In the genomic region with DNA sequence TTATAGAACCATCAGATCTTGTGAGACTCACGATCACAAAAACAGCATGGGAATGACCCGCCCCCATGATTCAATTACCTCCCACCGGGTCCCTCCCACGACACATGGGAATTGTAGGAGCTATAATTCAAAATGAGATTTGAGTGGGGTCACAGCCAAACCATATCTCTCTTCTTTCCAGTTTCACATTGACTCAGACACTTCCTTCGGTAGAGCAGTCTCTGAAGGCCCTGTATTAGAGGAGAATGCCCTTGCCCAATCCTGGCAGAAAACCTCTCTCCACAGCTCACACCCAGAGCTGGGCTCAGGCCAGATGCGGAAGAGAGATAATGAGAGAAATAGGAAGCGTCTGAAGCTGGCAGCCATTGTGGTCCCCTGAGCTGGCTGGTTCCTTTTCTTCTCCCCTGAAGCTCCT, we compare ENCODE assay signal across 9 cellular contexts.
DNase-seq lines count a peak whose midpoint lies in the region; ATAC-seq, FAIRE-seq and TF ChIP-seq lines count a peak whose summit lies in the region.
"Had no signal": no experiment of that assay in that cellular context is flagged by ENCODE, and none has a peak within 500 bp of the region (broad histone marks: within the 10 kb centered on the region; RNA-seq: fewer than 3 reads in every experiment).

No MANE protein-coding gene starts in this region.

- ATAC-seq in GM18520 (IDR thresholded peaks at IDR 0.05; ENCODE audit: unreplicated experiment) (peak; percentile 58), GM21576 (IDR thresholded peaks at IDR 0.05; ENCODE audit: unreplicated experiment) (peak; percentile 53), lower lobe of right lung (peak; percentile 64 to 84)
- ATAC-seq: HCT116 had no signal

- no peak for TF ChIP-seq CTCF in lower lobe of right lung (IDR thresholded peaks at IDR 0.05)

- H3K4me1 ChIP-seq in lower lobe of right lung: no peaks in the 10 kb centered on the region
- no peaks in the 10 kb centered on the region for H3K4me1 ChIP-seq in small intestine (ENCODE audit: control insufficient read depth in 2 of 2, insufficient read depth in 1 of 2, low read depth in 1 of 2, low read length in 1 of 2)

- no peaks in the 10 kb centered on the region for H3K27me3 ChIP-seq in lower lobe of right lung (ENCODE audit: low read depth)
- H3K27me3 ChIP-seq in small intestine (ENCODE audit: control insufficient read depth in 2 of 2, insufficient read depth in 2 of 2, low read length in 2 of 2): no peaks in the 10 kb centered on the region

- no peak overlapping the region for H3K4me3 ChIP-seq in lower lobe of right lung
- H3K4me3 ChIP-seq in small intestine (ENCODE audit: low read depth in 1 of 2, low read length in 2 of 2): no peak overlapping the region

- no peak overlapping the region for H3K27ac ChIP-seq in lower lobe of right lung
- no peak overlapping the region for H3K27ac ChIP-seq in small intestine (ENCODE audit: low read depth in 1 of 2, low read length in 1 of 2)

- FAIRE-seq in small intestine (lab: Jason Lieb, UNC): no peak

- H3K9me3 ChIP-seq in lower lobe of right lung (no peaks in the 10 kb centered on the region), small intestine (ENCODE audit: control insufficient read depth, low read depth) (no peaks in the 10 kb centered on the region)

- peak; percentile 96 for DNase-seq in Kasumi-1 (lab: John Stamatoyannopoulos, UW)
- DNase-seq in lower lobe of right lung: peak; percentile 64
- no peak for DNase-seq in EL
- DNase-seq in small intestine: no peak
- DNase-seq in NCI-H2196 treated with DMSO at 0.1 percent for 48 hours (lab: John Stamatoyannopoulos, UW; ENCODE audit: unreplicated experiment): no peak
- no peak for DNase-seq in posterior vena cava (ENCODE audit: low spot score)

- intact Hi-C loops in lower lobe of right lung (cut with DNase I) (no loop called here), posterior vena cava (cut with DNase I) (no loop called here)

- WGBS in small intestine, 3 donors: 52 to 66% (median 56%) methylated on average over 7 of the region's 7 CpGs

- H3K36me3 ChIP-seq in lower lobe of right lung (no peaks in the 10 kb centered on the region), small intestine (ENCODE audit: control insufficient read depth in 2 of 2, insufficient read depth in 2 of 2, low read length in 2 of 2) (no peaks in the 10 kb centered on the region)

Comparison
In these comparisons a context has a peak if more than half of its experiments do, and no peak if none do; other contexts are left out.
1. DNase-seq: peak in Kasumi-1 (2 of 2) and lower lobe of right lung (single experiment); none in EL (single experiment), small intestine (single experiment), NCI-H2196 treated with DMSO at 0.1 percent for 48 hours (single experiment) and posterior vena cava (single experiment).
2. Peak in every context shown above with its lines, with median percentiles within 50 percentile points of each other: ATAC-seq.